In genomic region chr7:9863542-9863941, GRCh38 we compare ENCODE assay signal across 26 cellular contexts.
"Had no signal": no experiment of that assay in that cellular context is flagged by ENCODE, and none has a peak within 500 bp of the region (broad histone marks: within the 10 kb centered on the region; RNA-seq: fewer than 3 reads in every experiment).

No MANE protein-coding gene starts in this region.

- FAIRE-seq: urothelium cell line had no signal

- H3K27me3 ChIP-seq: ovary, right atrium auricular region, sigmoid colon, stomach, thyroid gland, tibial nerve, upper lobe of left lung, vagina had no signal

- H3K4me3 ChIP-seq: ovary, prostate gland, right atrium auricular region, sigmoid colon, stomach, thoracic aorta, thyroid gland, tibial nerve, upper lobe of left lung, vagina had no signal

- H3K9me3 ChIP-seq: ovary, prostate gland, right atrium auricular region, sigmoid colon, thoracic aorta, thyroid gland, tibial nerve, upper lobe of left lung, vagina had no signal

- ATAC-seq: naive thymus-derived CD8-positive, alpha-beta T cell; natural killer cell treated with Interleukin-12 subunit alpha and Interleukin-12 subunit beta and Interleukin-15 and Interleukin-18, amount 100 ng/mL, for 72 hours; stimulated activated effector memory CD8-positive, alpha-beta T cell treated with anti-CD3 and anti-CD28 coated beads, Interleukin-12 subunit alpha, Interleukin-12 subunit beta, amount 100 ng/mL, for 72 hours; stimulated activated naive B cell treated with anti-CD40 and anti-IgM and Interleukin-4, amounts not matched to agents 10 μg/mL and 1 μg/mL and 100 μg/mL, for 72 hours had no signal

- H3K27ac ChIP-seq: ovary, prostate gland, right atrium auricular region, sigmoid colon, stomach, thoracic aorta, thyroid gland, tibial nerve, upper lobe of left lung, vagina had no signal

- H3K36me3 ChIP-seq: ovary, prostate gland, right atrium auricular region, sigmoid colon, stomach, thoracic aorta, thyroid gland, tibial nerve, upper lobe of left lung, vagina had no signal

- H3K4me1 ChIP-seq: prostate gland, right atrium auricular region, stomach, thyroid gland, tibial nerve, upper lobe of left lung had no signal

- DNase-seq: naive B cell; naive thymus-derived CD8-positive, alpha-beta T cell; nephron progenitor cell; occipital lobe; ovary; retina; sigmoid colon; small intestine; stimulated activated CD4-positive, alpha-beta T cell treated with anti-CD3 and anti-CD28 coated beads, Interleukin-15, amount 100 ng/mL, for 24 hours; stimulated activated CD4-positive, alpha-beta T cell treated with anti-CD3 and anti-CD28 coated beads, Interleukin-2, amount 100 ng/mL, for 24 hours; stimulated activated CD4-positive, alpha-beta T cell treated with anti-CD3 and anti-CD28 coated beads, Interleukin-2, amount 100 ng/mL, for 48 hours; stimulated activated CD4-positive, alpha-beta T cell treated with anti-CD3 and anti-CD28 coated beads, Interleukin-4, amount 100 ng/mL, for 24 hours; stimulated activated naive B cell treated with anti-CD40 and anti-IgM and Interleukin-4, amounts not matched to agents 10 μg/mL and 1 μg/mL and 100 μg/mL, for 72 hours; stimulated activated naive CD4-positive, alpha-beta T cell treated with Interleukin-2 at 50 U/mL for 16 hours; stomach; thyroid gland; trophoblast cell; upper lobe of left lung had no signal
